15 cellular contexts compared by ENCODE assay signal in genomic region chr13:100594731-100595130, GRCh38. TPM values are rescaled to one million over a fixed set of nuclear protein-coding genes. Genes with fewer than 3 reads are reported as not detected.
A peak's percentile ranks its signal among the peaks of the same experiment; 100 is the strongest.
DNase-seq lines count a peak whose midpoint lies in the region; ATAC-seq, FAIRE-seq and TF ChIP-seq lines count a peak whose summit lies in the region.
"Had no signal": no experiment of that assay in that cellular context is flagged by ENCODE, and none has a peak within 500 bp of the region (broad histone marks: within the 10 kb centered on the region; RNA-seq: fewer than 3 reads in every experiment).

No MANE protein-coding gene starts in this region.

- no peak overlapping the region for H3K4me2 ChIP-seq in H9 (ENCODE audit: insufficient read depth, insufficient read length, low read length)
- H3K4me2 ChIP-seq in GM12878 (ENCODE audit: control insufficient read depth, insufficient read depth) = no peak overlapping the region

- no peak for DNase-seq in BJ (ENCODE audit: low read depth)
- peak; percentile 67 for DNase-seq in H9
- DNase-seq in GM12878 (ENCODE audit: low read depth, low spot score) = no peak
- peak in 1 of 2 donors; percentile 48 for DNase-seq in left colon
- DNase-seq in AG08395 (ENCODE audit: low spot score) = no peak
- no peak for DNase-seq in SW 1271 (lab: John Stamatoyannopoulos, UW)
- no peak for DNase-seq in activated naive CD4-positive, alpha-beta T cell treated with anti-CD3 and anti-CD28 coated beads for 36 hours
- DNase-seq: activated CD4-positive, CD25-positive, alpha-beta regulatory T cell; CD4-positive, alpha-beta memory T cell; foreskin melanocyte; NCI-H187 treated with DMSO at 0.1 percent for 48 hours had no signal

- TF ChIP-seq RAD21 in GM12878 (IDR thresholded peaks at IDR 0.05; ENCODE audit: insufficient read depth, low read depth, low read length) = no peak

- CTCF ChIA-PET in BJ (lab: Yijun Ruan, JAX) (interaction anchor here (1.1 kb wide), 1 partner anchor 22 kb away, joined by 5 read pairs; no protein-coding TSS in a partner anchor), GM12878 (lab: Yijun Ruan, JAX) (interaction anchor here (1.0 to 1.5 kb wide), 3 partner anchors 11 to 16 kb away, joined by 3 to 6 read pairs (median 3); no protein-coding TSS in a partner anchor)
- CTCF ChIA-PET in activated naive CD4-positive, alpha-beta T cell treated with anti-CD3 and anti-CD28 coated beads for 36 hours (lab: Charles Lee) = no interaction called here

- H2AFZ ChIP-seq in H9 (ENCODE audit: low read length) = no peak overlapping the region
- H2AFZ ChIP-seq in GM12878 (ENCODE audit: control insufficient read depth, low read depth, low read length) = no peak overlapping the region

- POLR2A ChIA-PET in BJ (lab: Charles Lee) (no interaction called here), GM12878 (lab: Charles Lee) (no interaction called here)

- H4K20me1 ChIP-seq in H9 (ENCODE audit: control insufficient read depth, insufficient read depth, insufficient read length) (no peaks in the 10 kb centered on the region), GM12878 (ENCODE audit: control insufficient read depth, insufficient read depth) (no peaks in the 10 kb centered on the region)

- no peak overlapping the region for H4K91ac ChIP-seq in H9 (ENCODE audit: insufficient read length, low read depth, low read length)

- H3K79me1 ChIP-seq in H9 (ENCODE audit: insufficient read depth, low read depth, low read length, poor library complexity, severe bottlenecking) = no peaks in the 10 kb centered on the region

- no peak overlapping the region for H3K14ac ChIP-seq in H9 (ENCODE audit: insufficient read depth, low read length)

- H4K5ac ChIP-seq in H9 (ENCODE audit: insufficient read length, low read depth, low read length) = no peak overlapping the region

- no peak overlapping the region for H3K9ac ChIP-seq in H9 (ENCODE audit: extremely low read depth, insufficient read length, low read length)
- H3K9ac ChIP-seq in GM12878 (ENCODE audit: control insufficient read depth, insufficient read depth, low read length) = no peak overlapping the region

- H3K4me1 Mint-ChIP-seq in H9 = peaks cover 0 to 2% of the 10 kb centered on the region in 2 experiments; a peak in 2 of 4 replicates
- H3K4me1 Mint-ChIP-seq in activated naive CD4-positive, alpha-beta T cell treated with anti-CD3 and anti-CD28 coated beads for 36 hours (ENCODE audit: low read depth) = no peaks in the 10 kb centered on the region
- H3K4me1 Mint-ChIP-seq: CD4-positive, alpha-beta memory T cell; central memory CD8-positive, alpha-beta T cell had no signal

- BruUV-seq in GM12878 (replicated peaks; lab: Mats Ljungman, UMichigan) = no TSS peak

- RAD21 ChIA-PET in GM12878 (lab: Charles Lee; ENCODE audit: unreplicated experiment) = no interaction called here

- no peak overlapping the region for H2BK120ac ChIP-seq in H9 (ENCODE audit: low read depth, low read length, poor library complexity, severe bottlenecking)

- H3K27me3 ChIP-seq in BJ (ENCODE audit: control insufficient read depth, insufficient read depth, low read length) = no peaks in the 10 kb centered on the region; the same call in 1 of the 2 replicates
- H3K27me3 ChIP-seq in H9 (ENCODE audit: insufficient read depth, low read length) = no peaks in the 10 kb centered on the region; the same call in 1 of the 2 replicates
- no peaks in the 10 kb centered on the region for H3K27me3 ChIP-seq in GM12878 (replicated peaks in 1 of 2; ENCODE audit: control insufficient read depth in 2 of 2, insufficient read depth in 2 of 2, low read length in 1 of 2)

- H3K27me3 Mint-ChIP-seq in H9 (ENCODE audit: low read depth) = peaks cover 8% of the 10 kb centered on the region; the same call in 1 of the 2 replicates
- H3K27me3 Mint-ChIP-seq in activated naive CD4-positive, alpha-beta T cell treated with anti-CD3 and anti-CD28 coated beads for 36 hours (ENCODE audit: low read depth) = no peaks in the 10 kb centered on the region
- H3K27me3 Mint-ChIP-seq: CD4-positive, alpha-beta memory T cell; central memory CD8-positive, alpha-beta T cell had no signal

- H3K79me2 ChIP-seq in H9 (ENCODE audit: insufficient read depth, low read length) (no peaks in the 10 kb centered on the region), GM12878 (ENCODE audit: control insufficient read depth, insufficient read depth, low read length) (no peaks in the 10 kb centered on the region)

- no peak overlapping the region for H3K4ac ChIP-seq in H9 (ENCODE audit: low read depth, low read length)

- no peak overlapping the region for H2BK20ac ChIP-seq in H9 (ENCODE audit: low read depth, low read length, poor library complexity, severe bottlenecking)

- no peak for FAIRE-seq in GM12878 (lab: Jason Lieb, UNC)

- H3K4me1 ChIP-seq in H9 (ENCODE audit: insufficient read depth, low read length) (no peaks in the 10 kb centered on the region), GM12878 (ENCODE audit: control insufficient read depth, insufficient read depth, low read length) (no peaks in the 10 kb centered on the region)
- H3K4me1 ChIP-seq: prostate gland had no signal

- SMC1A ChIA-PET in GM12878 (lab: Charles Lee; ENCODE audit: uncharacterized antibody, unreplicated experiment) = no interaction called here

- no peak overlapping the region for H3K56ac ChIP-seq in H9 (ENCODE audit: insufficient read length, low read depth, low read length)

- no peak overlapping the region for H2BK15ac ChIP-seq in H9 (ENCODE audit: low read depth, low read length)

- no peak overlapping the region for H3T11ph ChIP-seq in H9 (ENCODE audit: low read length)

- in situ Hi-C loops in GM12878 (cut with MboI) = no loop called here

- no peak for TF ChIP-seq POLR2A in GM12878 (IDR thresholded peaks at IDR 0.05; ENCODE audit: low read depth, low read length)

- TF ChIP-seq CTCF in BJ (IDR thresholded peaks at IDR 0.05; ENCODE audit: insufficient read depth, low read depth, low read length) = 0 out of 2 replicates have a peak, but pooled peaks have one; percentile 13
- TF ChIP-seq CTCF in H9 (conservative IDR thresholded peaks at IDR 0.05) = peak; percentile 77
- peak in 2 of 3 experiments; percentile 37 to 38; a peak in 3 of 6 replicates for TF ChIP-seq CTCF in GM12878 (IDR thresholded peaks at IDR 0.05 in 2 of 3, conservative IDR thresholded peaks at IDR 0.05 in 1 of 3; ENCODE audit: control insufficient read depth in 2 of 3, extremely low read depth in 1 of 3, insufficient read depth in 1 of 3, low read depth in 3 of 3, low read length in 3 of 3)

- H3K36me3 ChIP-seq in BJ (ENCODE audit: control insufficient read depth, insufficient read depth, low read length) (no peaks in the 10 kb centered on the region), GM12878 (ENCODE audit: control insufficient read depth in 2 of 2, insufficient read depth in 2 of 2, low read length in 1 of 2) (no peaks in the 10 kb centered on the region)
- H3K36me3 ChIP-seq: prostate gland had no signal

- no peak overlapping the region for H3K23ac ChIP-seq in H9 (ENCODE audit: insufficient read length, low read depth, low read length)

- H3K9me3 ChIP-seq in H9 (ENCODE audit: control insufficient read depth, low read depth, low read length) (no peaks in the 10 kb centered on the region), GM12878 (replicated peaks; ENCODE audit: control insufficient read depth, insufficient read depth, low read length) (no peaks in the 10 kb centered on the region)
- H3K9me3 ChIP-seq: prostate gland had no signal

- H3K27ac ChIP-seq in H9 (ENCODE audit: insufficient read length, low read depth, low read length) (no peak overlapping the region), GM12878 (ENCODE audit: control insufficient read depth, insufficient read depth) (no peak overlapping the region)
- H3K27ac ChIP-seq: prostate gland had no signal

- H2BK5ac ChIP-seq in H9 (ENCODE audit: insufficient read length, low read length) = no peak overlapping the region

- no peak for ATAC-seq in GM12878
- peak; percentile 71 for ATAC-seq in left colon
- ATAC-seq in HG03159 (IDR thresholded peaks at IDR 0.05; ENCODE audit: unreplicated experiment) = no peak

- no peak overlapping the region for H3K18ac ChIP-seq in H9 (ENCODE audit: insufficient read length, low read depth, low read length)

- H2AK5ac ChIP-seq in H9 (ENCODE audit: insufficient read length, low read length) = no peak overlapping the region

- no peak overlapping the region for H2BK12ac ChIP-seq in H9 (ENCODE audit: insufficient read length, low read depth, low read length)

- H3K23me2 ChIP-seq in H9 (ENCODE audit: insufficient read length, low read depth, low read length, poor library complexity, severe bottlenecking) = no peaks in the 10 kb centered on the region

- no peak overlapping the region for H4K8ac ChIP-seq in H9 (replicated peaks; ENCODE audit: insufficient read length, low read depth, low read length)

- H3K27ac Mint-ChIP-seq in H9 = no peak overlapping the region
- no peak overlapping the region for H3K27ac Mint-ChIP-seq in activated naive CD4-positive, alpha-beta T cell treated with anti-CD3 and anti-CD28 coated beads for 36 hours
- H3K27ac Mint-ChIP-seq: activated T-helper 1 cell treated with anti-CD3 and anti-CD28 coated beads, Interleukin-12 subunit alpha, Interleukin-12 subunit beta, Interleukin-2, Interleukin-4 antibody, amounts not matched to agents 30 ng/mL and 10 ng/mL and 1 ng/mL, durations not matched to agents 14 hours and 24 hours and 36 hours had no signal

- H3K4me3 Mint-ChIP-seq in H9 = no peak overlapping the region
- no peak overlapping the region for H3K4me3 Mint-ChIP-seq in activated naive CD4-positive, alpha-beta T cell treated with anti-CD3 and anti-CD28 coated beads for 36 hours
- H3K4me3 Mint-ChIP-seq: activated T-helper 1 cell treated with anti-CD3 and anti-CD28 coated beads, Interleukin-12 subunit alpha, Interleukin-12 subunit beta, Interleukin-2, Interleukin-4 antibody, amounts not matched to agents 30 ng/mL and 10 ng/mL and 1 ng/mL, durations not matched to agents 14 hours and 24 hours and 36 hours; CD4-positive, alpha-beta memory T cell; central memory CD8-positive, alpha-beta T cell had no signal

- H3K9me3 Mint-ChIP-seq in H9 = no peaks in the 10 kb centered on the region
- H3K9me3 Mint-ChIP-seq in activated naive CD4-positive, alpha-beta T cell treated with anti-CD3 and anti-CD28 coated beads for 36 hours = no peaks in the 10 kb centered on the region
- H3K9me3 Mint-ChIP-seq: activated T-helper 1 cell treated with anti-CD3 and anti-CD28 coated beads, Interleukin-12 subunit alpha, Interleukin-12 subunit beta, Interleukin-2, Interleukin-4 antibody, amounts not matched to agents 30 ng/mL and 10 ng/mL and 1 ng/mL, durations not matched to agents 14 hours and 24 hours and 36 hours; central memory CD8-positive, alpha-beta T cell had no signal

- H3K36me3 Mint-ChIP-seq in H9 (ENCODE audit: insufficient read depth in 1 of 3, low read depth in 3 of 3) = no peaks in the 10 kb centered on the region; a peak in 1 of 7 replicates
- H3K36me3 Mint-ChIP-seq in activated naive CD4-positive, alpha-beta T cell treated with anti-CD3 and anti-CD28 coated beads for 36 hours (ENCODE audit: low read depth) = no peaks in the 10 kb centered on the region
- H3K36me3 Mint-ChIP-seq: CD4-positive, alpha-beta memory T cell had no signal

- no peak for TF ChIP-seq EP300 in GM12878 (IDR thresholded peaks at IDR 0.05; ENCODE audit: borderline replicate concordance in 1 of 2, control insufficient read depth in 1 of 2, low read depth in 2 of 2, low read length in 2 of 2)

- no CpG with 5 or more reads among the region's 4 CpGs for WGBS in H9 (ENCODE audit: extremely low coverage, insufficient read length, low lambda C conversion rate)
- WGBS in GM12878 (ENCODE audit: insufficient coverage, insufficient replicate concordance, low lambda C conversion rate, missing lambda C conversion rate) = 29% methylated on average over 4 of the region's 4 CpGs

- no peak overlapping the region for H3K4me3 ChIP-seq in BJ (ENCODE audit: low read depth, low read length)
- no peak overlapping the region for H3K4me3 ChIP-seq in GM12878
- H3K4me3 ChIP-seq: prostate gland had no signal

- intact Hi-C loops in GM12878 (cut with micrococcal nuclease; ENCODE audit: unreplicated experiment) = no loop called here
- intact Hi-C loops in left colon (cut with DNase I, micrococcal nuclease) = no loop called here
- intact Hi-C loops in activated naive CD4-positive, alpha-beta T cell treated with anti-CD3 and anti-CD28 coated beads for 36 hours (cut with micrococcal nuclease) = no loop called here

RNA-seq across cellular contexts. Expression of gene GGACT, which starts 6.1 kb away (rescaled TPM):
- 7.0 and 8.5 TPM in 2 replicates for polyA plus RNA-seq in BJ (2011; rRNA removed)
- 0.93 and 1.0 TPM in 2 replicates for polyA minus RNA-seq in BJ (2011; rRNA and poly(A)+ RNA removed)
- total RNA-seq in H9 (2021) = 1.3 TPM in 2 replicates
- total RNA-seq in GM12878 (2013; cell fraction: nucleolus; rRNA removed) = 2.5 and 3.4 TPM in 2 replicates
- total RNA-seq in GM12878 (2014; rRNA removed) = 3.9 and 4.0 TPM in 2 replicates
- total RNA-seq in GM12878 (2014; rRNA removed; fragmentation: Illumina TruSeq; extraction: Trizol) = 3.8 and 4.5 TPM in 2 replicates
- total RNA-seq in GM12878 (2021) = 7.6 and 7.7 TPM in 2 replicates
- polyA plus RNA-seq in GM12878 (2011; ENCODE audit: low read depth) = 6.0 TPM
- polyA plus RNA-seq in GM12878 (2011; rRNA removed) = 1.8 and 2.3 TPM in 2 replicates
- 1.1 and 1.6 TPM in 2 replicates for polyA plus RNA-seq in GM12878 (2011; cell fraction: cytosol; rRNA removed)
- 0.89 and 1.5 TPM in 2 replicates for polyA plus RNA-seq in GM12878 (2011; cell fraction: nucleus; rRNA removed)
- polyA plus RNA-seq in GM12878 (2012) = 5.2 and 6.1 TPM in 2 replicates
- 3.1 and 4.5 TPM in 2 replicates for polyA plus RNA-seq in GM12878 (2014; fragmentation: Illumina TruSeq; extraction: Trizol)
- polyA plus RNA-seq in GM12878 (2014; fragmentation: Nextera tagmentation; extraction: Ambion mirVana) = under 1 TPM; 0.61 to 0.93 TPM
- 4.6 and 7.6 TPM in 2 replicates for polyA plus RNA-seq in GM12878 (2014; rRNA removed)
- 1 to 10 TPM; 8.8 TPM for polyA plus RNA-seq in GM12878 (2016; fragmentation: Nextera tagmentation; extraction: Ambion mirVana)
- polyA minus RNA-seq in GM12878 (2011; rRNA and poly(A)+ RNA removed) = 0.31 and 0.95 TPM in 2 replicates
- polyA minus RNA-seq in GM12878 (2011; cell fraction: cytosol; rRNA and poly(A)+ RNA removed) = 1.4 TPM in 1 of 2 replicates, not detected in the other
- 0.38 and 0.48 TPM in 2 replicates for polyA minus RNA-seq in GM12878 (2011; cell fraction: nucleus; rRNA and poly(A)+ RNA removed)
- 1 to 10 TPM; 8.3 to 9.8 TPM for total RNA-seq in left colon
- total RNA-seq in activated naive CD4-positive, alpha-beta T cell treated with anti-CD3 and anti-CD28 coated beads for 36 hours = 1 to 10 TPM; 3.9 to 6.6 TPM

Comparison
In these comparisons a context has a peak if more than half of its experiments do, and no peak if none do; other contexts are left out.
1. CTCF ChIP-seq: peak in every context shown above with its lines; median percentile 77 in H9; 38 in GM12878; 13 in BJ.